17 cellular contexts compared by ENCODE assay signal in genomic region chr9:136541709-136542108, GRCh38. TPM values are rescaled to one million over a fixed set of nuclear protein-coding genes. Genes with fewer than 3 reads are reported as not detected.
DNase-seq lines count a peak whose midpoint lies in the region; ATAC-seq and TF ChIP-seq lines count a peak whose summit lies in the region.
"Had no signal": no experiment of that assay in that cellular context is flagged by ENCODE, and none has a peak within 500 bp of the region (broad histone marks: within the 10 kb centered on the region; RNA-seq: fewer than 3 reads in every experiment).

No MANE protein-coding gene starts in this region.

- TF ChIP-seq POLR2A in vagina (IDR thresholded peaks at IDR 0.05): no peak

- WGBS in right cardiac atrium: 63% methylated on average over 16 of the region's 16 CpGs

- H3K27me3 Mint-ChIP-seq in neural progenitor cell (ENCODE audit: insufficient read depth, low read depth): peaks cover 2% of the 10 kb centered on the region

- peaks cover 86% of the 10 kb centered on the region for H4K20me1 ChIP-seq in neural progenitor cell (ENCODE audit: low read depth)

- H3K9ac ChIP-seq in colonic mucosa (ENCODE audit: low read depth in 2 of 2, low read length in 2 of 2) (peak overlapping the region in 1 of 2 donors; percentile 93), neural progenitor cell (no peak overlapping the region)

- H3K27ac ChIP-seq in right cardiac atrium (ENCODE audit: low read length): peak overlapping the region; percentile 78
- peak overlapping the region; percentile 94 for H3K27ac ChIP-seq in colonic mucosa
- H3K27ac ChIP-seq in neural progenitor cell: peak overlapping the region; percentile 9
- H3K27ac ChIP-seq in vagina: peak overlapping the region; percentile 91
- H3K27ac ChIP-seq: HL-60, ovary, SJCRH30 had no signal

- H3K4me3 Mint-ChIP-seq in neural progenitor cell: peak overlapping the region; percentile 92
- H3K4me3 Mint-ChIP-seq: GM23338 had no signal

- H3K36me3 ChIP-seq in colonic mucosa: no peaks in the 10 kb centered on the region
- no peaks in the 10 kb centered on the region for H3K36me3 ChIP-seq in neural progenitor cell
- peaks cover 0 to 9% of the 10 kb centered on the region in 2 donors for H3K36me3 ChIP-seq in vagina
- H3K36me3 ChIP-seq: BE2C, ovary had no signal

- intact Hi-C loops in right cardiac atrium (cut with DNase I) (loop anchor here in 1 of 4 donors (5.0 kb wide), 1 partner anchor 39 kb away; no protein-coding TSS in a partner anchor), left ventricle myocardium superior (cut with micrococcal nuclease) (no loop called here), colonic mucosa (cut with DNase I) (loop anchor here (10.0 kb wide), 1 partner anchor 83 kb away; no protein-coding TSS in a partner anchor), vagina (cut with DNase I) (loop anchor here (10.0 kb wide), 1 partner anchor 47 kb away; no protein-coding TSS in a partner anchor)

- H3K27ac Mint-ChIP-seq in neural progenitor cell: no peak overlapping the region
- H3K27ac Mint-ChIP-seq: GM23338 had no signal

- H3K27me3 ChIP-seq in right cardiac atrium (ENCODE audit: control insufficient read depth, insufficient read depth) (no peaks in the 10 kb centered on the region), colonic mucosa (no peaks in the 10 kb centered on the region), neural progenitor cell (peaks cover 4% of the 10 kb centered on the region), vagina (no peaks in the 10 kb centered on the region)
- H3K27me3 ChIP-seq: ovary had no signal

- H3K36me3 Mint-ChIP-seq in neural progenitor cell: peaks cover 3% of the 10 kb centered on the region

- H3K9me3 ChIP-seq in right cardiac atrium (ENCODE audit: control insufficient read depth, low read length) (no peaks in the 10 kb centered on the region), colonic mucosa (no peaks in the 10 kb centered on the region), neural progenitor cell (ENCODE audit: low read depth) (no peaks in the 10 kb centered on the region), vagina (no peaks in the 10 kb centered on the region)
- H3K9me3 ChIP-seq: BE2C, ovary, SJCRH30 had no signal

- no peak overlapping the region for H3K4me3 ChIP-seq in right cardiac atrium (ENCODE audit: low read length)
- H3K4me3 ChIP-seq in colonic mucosa: no peak overlapping the region
- H3K4me3 ChIP-seq in neural progenitor cell: no peak overlapping the region
- H3K4me3 ChIP-seq in vagina: no peak overlapping the region
- H3K4me3 ChIP-seq: GM23338, ovary, SJCRH30 had no signal

- peaks cover 37% of the 10 kb centered on the region for H3F3A ChIP-seq in neural progenitor cell (ENCODE audit: low read depth)

- H3K4me1 ChIP-seq in right cardiac atrium (ENCODE audit: control insufficient read depth, insufficient read depth, low read length): peaks cover 11% of the 10 kb centered on the region
- H3K4me1 ChIP-seq in colonic mucosa: peaks cover 41% of the 10 kb centered on the region
- peaks cover 41% of the 10 kb centered on the region for H3K4me1 ChIP-seq in neural progenitor cell
- H3K4me1 ChIP-seq in vagina: peaks cover 84% of the 10 kb centered on the region
- H3K4me1 ChIP-seq: BE2C had no signal

- DNase-seq in right cardiac atrium (no peak), left ventricle myocardium superior (no peak), colonic mucosa (no peak), neural progenitor cell (ENCODE audit: low spot score) (no peak), vagina (ENCODE audit: extremely low spot score in 2 of 2) (no peak)
- DNase-seq in stimulated activated naive CD4-positive, alpha-beta T cell (lab: John Stamatoyannopoulos, UW): no peak
- DNase-seq: activated CD8-positive, alpha-beta memory T cell treated with anti-CD3 and anti-CD28 coated beads, Interleukin-2, amount 50 U/mL, for 48 hours; BE2C; DMS79; NCI-H2029; NK-92 treated with Interleukin-12 subunit alpha and Interleukin-12 subunit beta, amount 100 ng/mL, for 24 hours; ovary; SJCRH30 had no signal

- H2AFZ ChIP-seq in neural progenitor cell (replicated peaks): no peak overlapping the region
- H2AFZ ChIP-seq: GM23338 had no signal

- peaks cover 41% of the 10 kb centered on the region for H3K4me1 Mint-ChIP-seq in neural progenitor cell

- H3K79me2 ChIP-seq in neural progenitor cell (ENCODE audit: low read depth): peaks cover 85% of the 10 kb centered on the region

- H3K9me3 Mint-ChIP-seq in neural progenitor cell: no peaks in the 10 kb centered on the region
- H3K9me3 Mint-ChIP-seq: GM23338 had no signal

- peak overlapping the region; percentile 86 for H3K4me2 ChIP-seq in neural progenitor cell
- H3K4me2 ChIP-seq: GM23338 had no signal

- TF ChIP-seq CTCF in colonic mucosa (IDR thresholded peaks at IDR 0.05): no peak
- TF ChIP-seq CTCF in neural progenitor cell (IDR thresholded peaks at IDR 0.05): no peak
- no peak for TF ChIP-seq CTCF in vagina (IDR thresholded peaks at IDR 0.05)

- ATAC-seq in right cardiac atrium: no peak
- ATAC-seq in left ventricle myocardium superior: no peak
- ATAC-seq in GM18909 (IDR thresholded peaks at IDR 0.05; ENCODE audit: poor library complexity, unreplicated experiment): no peak
- ATAC-seq in HG03521 (IDR thresholded peaks at IDR 0.05; ENCODE audit: unreplicated experiment): no peak
- ATAC-seq: GM23338 had no signal

RNA-seq across cellular contexts. Expression of gene NOTCH1, which starts 4.1 kb away (rescaled TPM):
- total RNA-seq in right cardiac atrium (10 to 100 TPM; 20.4 to 31.9 (median 29.4) TPM), left ventricle myocardium superior (15.4 TPM), colonic mucosa (10 to 100 TPM; 49.3 to 99.4 TPM), neural progenitor cell (ENCODE audit: low replicate concordance) (11.7 and 32.4 TPM in 2 replicates), vagina (67.0 TPM)
- polyA plus RNA-seq in right cardiac atrium: 10.8 TPM

RNA-seq across cellular contexts. Expression of gene SEC16A, which starts 58.9 kb away (rescaled TPM):
- 10 to 100 TPM; 24.2 to 35.3 (median 28.6) TPM for total RNA-seq in right cardiac atrium
- 23.1 TPM for polyA plus RNA-seq in right cardiac atrium
- 23.2 TPM for total RNA-seq in left ventricle myocardium superior
- total RNA-seq in colonic mucosa: 100 to 1,000 TPM in 1 of 2 donors, 10 to 100 TPM in 1; 66.2 to 104 TPM
- total RNA-seq in neural progenitor cell (ENCODE audit: low replicate concordance): 16.8 and 23.8 TPM in 2 replicates
- total RNA-seq in vagina: 52.3 TPM

Comparison
In these comparisons a context has a peak if more than half of its experiments do, and no peak if none do; other contexts are left out.
1. H3K27ac ChIP-seq: peak in every context shown above with its lines; median percentile 94 in colonic mucosa; 91 in vagina; 78 in right cardiac atrium; 9 in neural progenitor cell.